1 cellular context compared by ENCODE assay signal in the genomic region with DNA sequence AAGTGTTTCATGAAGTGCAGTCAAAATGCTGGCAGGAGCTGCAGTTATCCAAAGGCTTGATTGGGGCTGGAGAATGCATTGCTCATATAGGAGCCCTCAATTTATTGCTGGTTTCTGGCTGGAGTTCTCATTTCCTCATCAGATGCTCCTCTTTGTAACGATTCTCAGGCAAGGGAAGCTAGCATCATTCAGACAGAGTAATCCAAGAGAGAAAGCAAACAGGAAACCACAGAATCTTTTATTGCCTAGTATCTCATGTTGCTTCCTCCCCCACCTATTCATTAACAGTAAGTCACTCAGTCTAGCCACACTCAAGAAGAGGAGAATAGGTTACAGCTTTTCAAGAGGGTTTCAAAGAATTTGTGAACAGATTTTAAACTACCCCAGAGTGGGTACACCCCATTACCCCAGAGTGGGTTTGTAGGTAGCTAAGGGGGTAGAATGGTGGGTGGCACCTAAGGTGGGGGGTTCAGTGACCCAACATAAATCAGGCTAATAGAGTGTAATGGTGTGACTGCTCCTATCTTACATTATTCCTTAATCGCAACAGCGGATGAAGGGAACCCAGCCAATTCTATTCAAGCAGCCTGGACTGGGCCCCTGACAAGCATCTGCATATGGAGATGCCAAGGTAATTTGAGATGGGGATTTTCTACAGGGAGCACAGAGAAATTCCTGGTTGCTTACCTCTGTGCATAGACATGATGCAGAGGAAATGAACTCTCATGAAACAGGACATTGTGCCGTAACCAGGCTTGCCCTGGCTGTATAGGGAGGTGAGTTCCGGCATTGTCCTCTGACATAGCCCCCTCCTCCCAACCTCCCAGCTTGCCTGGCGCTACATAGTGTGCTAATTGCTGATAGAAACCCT.
TF ChIP-seq lines count a peak whose summit lies in the region.

No MANE protein-coding gene starts in this region.

TF ChIP-seq in HEK293, 187 proteins besides CTCF, POLR2A, EP300 and RAD21 (continued from another document and continues in another):
- TF ChIP-seq, protein P1, sequence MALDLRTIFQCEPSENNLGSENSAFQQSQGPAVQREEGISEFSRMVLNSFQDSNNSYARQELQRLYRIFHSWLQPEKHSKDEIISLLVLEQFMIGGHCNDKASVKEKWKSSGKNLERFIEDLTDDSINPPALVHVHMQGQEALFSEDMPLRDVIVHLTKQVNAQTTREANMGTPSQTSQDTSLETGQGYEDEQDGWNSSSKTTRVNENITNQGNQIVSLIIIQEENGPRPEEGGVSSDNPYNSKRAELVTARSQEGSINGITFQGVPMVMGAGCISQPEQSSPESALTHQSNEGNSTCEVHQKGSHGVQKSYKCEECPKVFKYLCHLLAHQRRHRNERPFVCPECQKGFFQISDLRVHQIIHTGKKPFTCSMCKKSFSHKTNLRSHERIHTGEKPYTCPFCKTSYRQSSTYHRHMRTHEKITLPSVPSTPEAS (tag by site-specific recombination; IDR thresholded peaks at IDR 0.05), result no peak
- TF ChIP-seq ZFP37 (tag by site-specific recombination; IDR thresholded peaks at IDR 0.05) (no peak), ZSCAN30 (tag by site-specific recombination; IDR thresholded peaks at IDR 0.05) (no peak), BCL11B (tag by site-specific recombination; IDR thresholded peaks at IDR 0.05; ENCODE audit: low read depth) (no peak), ZNF639 (tag by site-specific recombination; IDR thresholded peaks at IDR 0.05) (peak; percentile 70), GLIS2 (tag by site-specific recombination; IDR thresholded peaks at IDR 0.05) (peak; percentile 25; the same call in 1 of the 2 replicates), AEBP2 (tag by site-specific recombination; IDR thresholded peaks at IDR 0.05; ENCODE audit: borderline replicate concordance) (no peak), ZBTB21 (tag by site-specific recombination; IDR thresholded peaks at IDR 0.05) (peak; percentile 57), GLIS1 (tag by site-specific recombination; IDR thresholded peaks at IDR 0.05) (peak; percentile 74), ZBTB17 (tag by site-specific recombination; IDR thresholded peaks at IDR 0.05) (peak; percentile 79; the same call in 1 of the 2 replicates), ZNF433 (tag by site-specific recombination; IDR thresholded peaks at IDR 0.05; ENCODE audit: low read depth) (no peak), ZBTB1 (tag by site-specific recombination; IDR thresholded peaks at IDR 0.05) (no peak; the same call in 1 of the 2 replicates), SCRT1 (tag by site-specific recombination; IDR thresholded peaks at IDR 0.05; ENCODE audit: borderline replicate concordance) (no peak), ZNF488 (tag by site-specific recombination; IDR thresholded peaks at IDR 0.05) (no peak), ZNF2 (tag by site-specific recombination; IDR thresholded peaks at IDR 0.05) (no peak), SP2 (tag by site-specific recombination; IDR thresholded peaks at IDR 0.05) (no peak), ZNF341 (tag by site-specific recombination; IDR thresholded peaks at IDR 0.05; ENCODE audit: low read depth) (no peak), ZNF274 (IDR thresholded peaks at IDR 0.05; ENCODE audit: low read length) (no peak), ZNF274 (tag by site-specific recombination; IDR thresholded peaks at IDR 0.05; ENCODE audit: borderline replicate concordance) (no peak), ZXDB (tag by site-specific recombination; IDR thresholded peaks at IDR 0.05) (peak; percentile 64), ZNF292 (tag by site-specific recombination; IDR thresholded peaks at IDR 0.05; ENCODE audit: borderline replicate concordance, low read depth) (no peak), SP7 (tag by site-specific recombination; IDR thresholded peaks at IDR 0.05) (peak; percentile 96), REST (tag by site-specific recombination; IDR thresholded peaks at IDR 0.05) (no peak), ZNF624 (tag by site-specific recombination; IDR thresholded peaks at IDR 0.05) (no peak), YY1 (tag by site-specific recombination; IDR thresholded peaks at IDR 0.05) (no peak), ZNF175 (tag by site-specific recombination; IDR thresholded peaks at IDR 0.05) (no peak), ZNF426 (tag by site-specific recombination; IDR thresholded peaks at IDR 0.05) (no peak), SCRT2 (tag by site-specific recombination; IDR thresholded peaks at IDR 0.05) (peak; percentile 60), WT1 (tag by site-specific recombination; IDR thresholded peaks at IDR 0.05) (peak; percentile 91), HOXC10 (CRISPR knock-in tag; IDR thresholded peaks at IDR 0.05) (no peak), ZNF792 (tag by site-specific recombination; IDR thresholded peaks at IDR 0.05) (no peak), OVOL3 (tag by site-specific recombination; IDR thresholded peaks at IDR 0.05) (no peak; the same call in 1 of the 2 replicates), MYNN (tag by site-specific recombination; IDR thresholded peaks at IDR 0.05; ENCODE audit: borderline replicate concordance) (no peak), ZNF214 (tag by site-specific recombination; IDR thresholded peaks at IDR 0.05; ENCODE audit: borderline replicate concordance) (no peak), ZEB2 (tag by site-specific recombination; IDR thresholded peaks at IDR 0.05) (0 out of 2 replicates have a peak, but pooled peaks have one; percentile 28), ZNF239 (tag by site-specific recombination; IDR thresholded peaks at IDR 0.05) (0 out of 2 replicates have a peak, but pooled peaks have one; percentile 14), ZNF362 (tag by site-specific recombination; IDR thresholded peaks at IDR 0.05) (no peak), RBAK (tag by site-specific recombination; IDR thresholded peaks at IDR 0.05) (no peak), ZNF843 (tag by site-specific recombination; IDR thresholded peaks at IDR 0.05) (no peak), ZNF157 (tag by site-specific recombination; IDR thresholded peaks at IDR 0.05) (no peak), ZNF184 (tag by site-specific recombination; IDR thresholded peaks at IDR 0.05) (peak; percentile 85), ZNF785 (tag by site-specific recombination; IDR thresholded peaks at IDR 0.05) (no peak), EGR2 (tag by site-specific recombination; IDR thresholded peaks at IDR 0.05; ENCODE audit: low read depth) (0 out of 2 replicates have a peak, but pooled peaks have one; percentile 38), ZNF677 (tag by site-specific recombination; IDR thresholded peaks at IDR 0.05) (no peak), ZNF707 (tag by site-specific recombination; IDR thresholded peaks at IDR 0.05) (0 out of 2 replicates have a peak, but pooled peaks have one; percentile 14), ZNF324 (tag by site-specific recombination; IDR thresholded peaks at IDR 0.05) (no peak), PBX3 (CRISPR knock-in tag; IDR thresholded peaks at IDR 0.05) (no peak)
- TF ChIP-seq, protein P2, sequence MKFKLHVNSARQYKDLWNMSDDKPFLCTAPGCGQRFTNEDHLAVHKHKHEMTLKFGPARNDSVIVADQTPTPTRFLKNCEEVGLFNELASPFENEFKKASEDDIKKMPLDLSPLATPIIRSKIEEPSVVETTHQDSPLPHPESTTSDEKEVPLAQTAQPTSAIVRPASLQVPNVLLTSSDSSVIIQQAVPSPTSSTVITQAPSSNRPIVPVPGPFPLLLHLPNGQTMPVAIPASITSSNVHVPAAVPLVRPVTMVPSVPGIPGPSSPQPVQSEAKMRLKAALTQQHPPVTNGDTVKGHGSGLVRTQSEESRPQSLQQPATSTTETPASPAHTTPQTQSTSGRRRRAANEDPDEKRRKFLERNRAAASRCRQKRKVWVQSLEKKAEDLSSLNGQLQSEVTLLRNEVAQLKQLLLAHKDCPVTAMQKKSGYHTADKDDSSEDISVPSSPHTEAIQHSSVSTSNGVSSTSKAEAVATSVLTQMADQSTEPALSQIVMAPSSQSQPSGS (tag by site-specific recombination; IDR thresholded peaks at IDR 0.05; ENCODE audit: low read depth), result no peak
- TF ChIP-seq, protein P3, sequence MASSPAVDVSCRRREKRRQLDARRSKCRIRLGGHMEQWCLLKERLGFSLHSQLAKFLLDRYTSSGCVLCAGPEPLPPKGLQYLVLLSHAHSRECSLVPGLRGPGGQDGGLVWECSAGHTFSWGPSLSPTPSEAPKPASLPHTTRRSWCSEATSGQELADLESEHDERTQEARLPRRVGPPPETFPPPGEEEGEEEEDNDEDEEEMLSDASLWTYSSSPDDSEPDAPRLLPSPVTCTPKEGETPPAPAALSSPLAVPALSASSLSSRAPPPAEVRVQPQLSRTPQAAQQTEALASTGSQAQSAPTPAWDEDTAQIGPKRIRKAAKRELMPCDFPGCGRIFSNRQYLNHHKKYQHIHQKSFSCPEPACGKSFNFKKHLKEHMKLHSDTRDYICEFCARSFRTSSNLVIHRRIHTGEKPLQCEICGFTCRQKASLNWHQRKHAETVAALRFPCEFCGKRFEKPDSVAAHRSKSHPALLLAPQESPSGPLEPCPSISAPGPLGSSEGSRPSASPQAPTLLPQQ (tag by site-specific recombination; IDR thresholded peaks at IDR 0.05), result peak; percentile 66
